10 cellular contexts compared by ENCODE assay signal in genomic region chr5:95812100-95812472, GRCh38. TPM values are rescaled to one million over a fixed set of nuclear protein-coding genes. Genes with fewer than 3 reads are reported as not detected.
DNase-seq lines count a peak whose midpoint lies in the region; ATAC-seq and TF ChIP-seq lines count a peak whose summit lies in the region.
"Had no signal": no experiment of that assay in that cellular context is flagged by ENCODE, and none has a peak within 500 bp of the region (broad histone marks: within the 10 kb centered on the region; RNA-seq: fewer than 3 reads in every experiment).

No MANE protein-coding gene starts in this region.

- no peak overlapping the region for H2BK120ac ChIP-seq in IMR-90 (ENCODE audit: low read depth, low read length)

- H3K18ac ChIP-seq in IMR-90 (ENCODE audit: low read depth, low read length), result no peak overlapping the region

- H2AK9ac ChIP-seq in IMR-90 (replicated peaks; ENCODE audit: low read depth, low read length, poor library complexity), result no peak overlapping the region

- H3K27ac ChIP-seq in BLaER1 (no peak overlapping the region), IMR-90 (ENCODE audit: insufficient read depth, low read length) (no peak overlapping the region), mammary epithelial cell (ENCODE audit: insufficient read depth, low read depth, low read length) (no peak overlapping the region), muscle layer of duodenum (ENCODE audit: low read length) (peak overlapping the region; percentile 61)

- no peak overlapping the region for H3K4ac ChIP-seq in IMR-90 (ENCODE audit: low read depth, low read length)

- peaks cover 16% of the 10 kb centered on the region for H3K9me1 ChIP-seq in IMR-90 (ENCODE audit: insufficient read depth, low read length)

- H2BK20ac ChIP-seq in IMR-90 (ENCODE audit: low read depth, low read length), result no peak overlapping the region

- no peak overlapping the region for H2BK5ac ChIP-seq in IMR-90 (ENCODE audit: low read depth, low read length, poor library complexity, severe bottlenecking)

- TF ChIP-seq RAD21 in IMR-90 (IDR thresholded peaks at IDR 0.05; ENCODE audit: low read length), result no peak

- H4K5ac ChIP-seq in IMR-90 (ENCODE audit: low read depth, low read length), result no peak overlapping the region

- no peaks in the 10 kb centered on the region for H3K79me2 ChIP-seq in mammary epithelial cell (ENCODE audit: insufficient read depth, low read length)

- H2AK5ac ChIP-seq in IMR-90 (ENCODE audit: low read depth, low read length), result peak overlapping the region; percentile 48

- H4K91ac ChIP-seq in IMR-90 (ENCODE audit: insufficient read depth, low read depth, low read length), result peak overlapping the region; percentile 9; the same call in 1 of the 2 replicates

- TF ChIP-seq CTCF in IMR-90 (conservative IDR thresholded peaks at IDR 0.05; ENCODE audit: low read depth, low read length) (no peak), mammary epithelial cell (conservative IDR thresholded peaks at IDR 0.05 in 1 of 2, IDR thresholded peaks at IDR 0.05 in 1 of 2; ENCODE audit: extremely low read depth in 1 of 2, insufficient read depth in 1 of 2, low read depth in 1 of 2, low read length in 2 of 2) (no peak)

- H3K4me1 ChIP-seq in BLaER1 (peaks cover 92% of the 10 kb centered on the region), IMR-90 (ENCODE audit: control insufficient read depth, insufficient read depth, low read length) (peaks cover 16% of the 10 kb centered on the region), mammary epithelial cell (ENCODE audit: insufficient read depth, low read length) (no peaks in the 10 kb centered on the region), muscle layer of duodenum (ENCODE audit: control insufficient read depth in 1 of 2, insufficient read depth in 2 of 2, low read length in 2 of 2) (peaks cover 26 to 31% of the 10 kb centered on the region in 2 donors)

- TF ChIP-seq POLR2A in IMR-90 (IDR thresholded peaks at IDR 0.05; ENCODE audit: low read depth, low read length), result no peak

- peaks cover 20 to 45% of the 10 kb centered on the region in 2 experiments for H3K79me1 ChIP-seq in IMR-90 (ENCODE audit: low read depth in 1 of 2, low read length in 2 of 2)

- in situ Hi-C loops in IMR-90 (cut with MboI; ENCODE audit: low sequenced_read_pairs) (no loop called here), mammary epithelial cell (cut with MboI; ENCODE audit: low sequenced_read_pairs in 2 of 2) (no loop called here)

- peak overlapping the region in 1 of 2 experiments; percentile 4; a peak in 1 of 4 replicates for H4K8ac ChIP-seq in IMR-90 (ENCODE audit: low read depth in 2 of 2, low read length in 2 of 2)

- 9% methylated on average over 4 of the region's 6 CpGs; no CpG with 5 or more reads in 1 of the 2 experiments for WGBS in IMR-90 (ENCODE audit: extremely low coverage in 2 of 2, insufficient read length in 1 of 2), 2 experiments
- WGBS in mammary epithelial cell (ENCODE audit: low coverage, missing lambda C conversion rate), result 18% methylated on average over 6 of the region's 6 CpGs

- peak; percentile 74 for DNase-seq in IMR-90
- DNase-seq in mammary epithelial cell, result no peak
- DNase-seq in NCI-H2029 (lab: John Stamatoyannopoulos, UW), result no peak
- no peak for DNase-seq in DMS 273 (lab: John Stamatoyannopoulos, UW; ENCODE audit: unreplicated experiment)
- no peak for DNase-seq in NCI-H2196 (lab: John Stamatoyannopoulos, UW; ENCODE audit: unreplicated experiment)
- DNase-seq: EL, glutamatergic neuron had no signal

- no peak overlapping the region for H2BK15ac ChIP-seq in IMR-90 (ENCODE audit: low read depth, low read length)

- peaks cover 57% of the 10 kb centered on the region for H4K20me1 ChIP-seq in BLaER1
- peaks cover 8% of the 10 kb centered on the region for H4K20me1 ChIP-seq in IMR-90 (ENCODE audit: insufficient read depth, low read length)
- H4K20me1 ChIP-seq in mammary epithelial cell (ENCODE audit: insufficient read depth, low read length), result no peaks in the 10 kb centered on the region

- H3K9me3 ChIP-seq in BLaER1 (no peaks in the 10 kb centered on the region), IMR-90 (ENCODE audit: control insufficient read depth, insufficient read depth, low read length) (no peaks in the 10 kb centered on the region), mammary epithelial cell (replicated peaks; ENCODE audit: insufficient read depth, low read length) (no peaks in the 10 kb centered on the region), muscle layer of duodenum (ENCODE audit: control insufficient read depth in 1 of 2, low read length in 2 of 2) (no peaks in the 10 kb centered on the region)

- BruUV-seq in IMR-90 (replicated peaks; lab: Mats Ljungman, UMichigan) (no TSS peak), mammary epithelial cell (replicated peaks; lab: Mats Ljungman, UMichigan) (no TSS peak)

- peaks cover 69% of the 10 kb centered on the region for H3K36me3 ChIP-seq in BLaER1
- peaks cover 23% of the 10 kb centered on the region for H3K36me3 ChIP-seq in IMR-90 (ENCODE audit: control insufficient read depth, insufficient read depth, low read length)
- no peaks in the 10 kb centered on the region for H3K36me3 ChIP-seq in mammary epithelial cell (ENCODE audit: insufficient read depth, low read length)
- peaks cover 10 to 17% of the 10 kb centered on the region in 2 donors for H3K36me3 ChIP-seq in muscle layer of duodenum (ENCODE audit: control insufficient read depth in 1 of 2, insufficient read depth in 2 of 2, low read length in 2 of 2)

- no peak overlapping the region for H3K4me3 ChIP-seq in BLaER1
- H3K4me3 ChIP-seq in IMR-90 (ENCODE audit: insufficient read depth, low read depth, low read length), result no peak overlapping the region
- no peak overlapping the region for H3K4me3 ChIP-seq in mammary epithelial cell (replicated peaks in 1 of 3; ENCODE audit: insufficient read depth in 1 of 3, low read depth in 2 of 3, low read length in 3 of 3)
- no peak overlapping the region for H3K4me3 ChIP-seq in muscle layer of duodenum (ENCODE audit: low read depth in 1 of 2, low read length in 2 of 2)

- H3K27me3 ChIP-seq in BLaER1 (no peaks in the 10 kb centered on the region), IMR-90 (ENCODE audit: control insufficient read depth, insufficient read depth, low read length) (no peaks in the 10 kb centered on the region), mammary epithelial cell (ENCODE audit: insufficient read depth, low read length) (no peaks in the 10 kb centered on the region), muscle layer of duodenum (ENCODE audit: low read depth, low read length) (no peaks in the 10 kb centered on the region)

- intact Hi-C loops in IMR-90 (cut with micrococcal nuclease) (no loop called here), mammary epithelial cell (cut with micrococcal nuclease) (no loop called here)

- POLR2A ChIA-PET in IMR-90 (lab: Charles Lee; ENCODE audit: unreplicated experiment), result interaction anchor here (1.5 kb wide), 1 partner anchor 11 kb away, joined by 4 read pairs; the partner anchor contains the start of gene GLRX

- ATAC-seq in IMR-90 (ENCODE audit: low read depth) (peak; percentile 35), HG03039 (IDR thresholded peaks at IDR 0.05; ENCODE audit: unreplicated experiment) (no peak)

- H2AFZ ChIP-seq in IMR-90 (replicated peaks; ENCODE audit: low read length, poor library complexity), result peak overlapping the region; percentile 55
- peak overlapping the region; percentile 37 for H2AFZ ChIP-seq in mammary epithelial cell (ENCODE audit: low read depth, low read length)

- no peak overlapping the region; the same call in 1 of the 2 replicates for H3K56ac ChIP-seq in IMR-90 (ENCODE audit: extremely low read depth, insufficient read depth, low read length)

- H3K14ac ChIP-seq in IMR-90 (replicated peaks; ENCODE audit: low read depth, low read length), result 0 out of 2 replicates have a peak overlapping the region, but pooled peaks have one; percentile 0

- no peak overlapping the region for H3K23ac ChIP-seq in IMR-90 (ENCODE audit: low read depth, low read length)

- CTCF ChIA-PET in IMR-90 (lab: Yijun Ruan, JAX), result interaction anchor here (0.5 to 1.4 kb wide), 3 partner anchors 31 to 1112 kb away, joined by 3 to 5 read pairs (median 3); no protein-coding TSS in a partner anchor
- CTCF ChIA-PET in mammary epithelial cell (lab: Charles Lee; ENCODE audit: low non-redundant PET), result no interaction called here

- H3K9ac ChIP-seq in BLaER1, result no peak overlapping the region
- no peak overlapping the region for H3K9ac ChIP-seq in IMR-90 (ENCODE audit: low read depth, low read length)
- no peak overlapping the region for H3K9ac ChIP-seq in mammary epithelial cell (ENCODE audit: insufficient read depth, low read length)

- H3K4me2 ChIP-seq in BLaER1 (peak overlapping the region; percentile 18), IMR-90 (ENCODE audit: low read depth, low read length) (no peak overlapping the region), mammary epithelial cell (ENCODE audit: insufficient read depth, low read depth, low read length) (no peak overlapping the region)

- dilution Hi-C loops in IMR-90 (cut with HindIII; ENCODE audit: low sequenced_read_pairs, unreplicated experiment), result no loop called here
- dilution Hi-C loops in mammary epithelial cell (cut with HindIII; ENCODE audit: low sequenced_read_pairs), result no loop called here

TF ChIP-seq in IMR-90, 13 proteins besides CTCF, POLR2A, EP300 and RAD21 (continues in another document):
- TF ChIP-seq NFE2L2 (IDR thresholded peaks at IDR 0.05; ENCODE audit: low read depth, low read length), result no peak
- TF ChIP-seq RFX5 (IDR thresholded peaks at IDR 0.05; ENCODE audit: low read depth, low read length), result no peak
- no peak for TF ChIP-seq USF2 (IDR thresholded peaks at IDR 0.05; ENCODE audit: low read depth, low read length)
- no peak for TF ChIP-seq CEBPB (IDR thresholded peaks at IDR 0.05; ENCODE audit: low read depth, low read length)
- TF ChIP-seq MXI1 (IDR thresholded peaks at IDR 0.05; ENCODE audit: borderline replicate concordance, low read depth, low read length), result no peak
- no peak for TF ChIP-seq RCOR1 (IDR thresholded peaks at IDR 0.05; ENCODE audit: insufficient replicate concordance, low read length)
- no peak for TF ChIP-seq BHLHE40 (IDR thresholded peaks at IDR 0.05; ENCODE audit: low read depth, low read length)
- no peak for TF ChIP-seq MAZ (IDR thresholded peaks at IDR 0.05; ENCODE audit: borderline replicate concordance, low read depth, low read length)
- no peak for TF ChIP-seq MAFK (IDR thresholded peaks at IDR 0.05; ENCODE audit: low read depth, low read length)

RNA-seq across cellular contexts. Expression of gene GLRX, which starts 10.4 kb away (rescaled TPM):
- total RNA-seq in IMR-90 (2012; rRNA removed), result 142 and 145 TPM in 2 replicates
- polyA plus RNA-seq in IMR-90 (2012; rRNA removed), result 193 and 277 TPM in 2 replicates
- 266 and 276 TPM in 2 replicates for polyA plus RNA-seq in IMR-90 (2012; cell fraction: cytosol; rRNA removed)
- 92.8 and 245 TPM in 2 replicates for polyA plus RNA-seq in IMR-90 (2012; cell fraction: nucleus; rRNA removed; ENCODE audit: low replicate concordance)
- total RNA-seq in mammary epithelial cell, result 1 to 10 TPM; 3.5 to 8.3 TPM
- 8.4 TPM for polyA plus RNA-seq in mammary epithelial cell
- polyA minus RNA-seq in mammary epithelial cell, result not detected

Comparison
In these comparisons a context has a peak if more than half of its experiments do, and no peak if none do; other contexts are left out.
1. RNA of gene GLRX, which starts 10.4 kb away (total RNA-seq): 142 to 145 TPM in IMR-90; 3.5 to 8.3 TPM in mammary epithelial cell; every median in the first group is over 10 times any median in the second.